12 cellular contexts compared by ENCODE assay signal in genomic region chr3:48247401-48247807, GRCh38. TPM values are rescaled to one million over a fixed set of nuclear protein-coding genes. Genes with fewer than 3 reads are reported as not detected.
DNase-seq lines count a peak whose midpoint lies in the region; ATAC-seq, FAIRE-seq and TF ChIP-seq lines count a peak whose summit lies in the region.
"Had no signal": no experiment of that assay in that cellular context is flagged by ENCODE, and none has a peak within 500 bp of the region (broad histone marks: within the 10 kb centered on the region; RNA-seq: fewer than 3 reads in every experiment).

No MANE protein-coding gene starts in this region.

- POLR2A ChIA-PET in activated CD4-positive, alpha-beta memory T cell treated with anti-CD3 and anti-CD28 coated beads for 36 hours (lab: Charles Lee): interaction anchor here (1.4 kb wide), 1 partner anchor 21 kb away, joined by 6 read pairs; no protein-coding TSS in a partner anchor

- peak overlapping the region; percentile 55 for H3K4me2 ChIP-seq in keratinocyte (ENCODE audit: control insufficient read depth, extremely low read depth, insufficient read depth, low read depth, low read length)

- no peak overlapping the region for H3K4me3 ChIP-seq in HFF-Myc (replicated peaks; ENCODE audit: low read depth, low read length)
- no peak overlapping the region for H3K4me3 ChIP-seq in keratinocyte (ENCODE audit: control insufficient read depth in 2 of 3, extremely low read depth in 1 of 3, insufficient read depth in 2 of 3, low read depth in 1 of 3, low read length in 3 of 3)
- H3K4me3 ChIP-seq: psoas muscle had no signal

- H3K4me3 Mint-ChIP-seq in activated CD4-positive, alpha-beta memory T cell treated with anti-CD3 and anti-CD28 coated beads for 36 hours: peak overlapping the region; percentile 27

- H3K36me3 Mint-ChIP-seq in activated CD4-positive, alpha-beta memory T cell treated with anti-CD3 and anti-CD28 coated beads for 36 hours: peaks cover 19% of the 10 kb centered on the region

- H3K9me3 ChIP-seq in keratinocyte (ENCODE audit: control insufficient read depth, low read depth, low read length): no peaks in the 10 kb centered on the region
- H3K9me3 ChIP-seq: psoas muscle had no signal

- H2AFZ ChIP-seq in keratinocyte (ENCODE audit: control insufficient read depth, low read length): peak overlapping the region; percentile 68

- H3K27me3 ChIP-seq in keratinocyte (ENCODE audit: control insufficient read depth, extremely low read depth, insufficient read depth, low read length): no peaks in the 10 kb centered on the region

- H3K9me3 Mint-ChIP-seq in activated CD4-positive, alpha-beta memory T cell treated with anti-CD3 and anti-CD28 coated beads for 36 hours: no peaks in the 10 kb centered on the region

- H3K36me3 ChIP-seq in keratinocyte (ENCODE audit: control insufficient read depth in 2 of 2, extremely low read depth in 1 of 2, insufficient read depth in 2 of 2, low read length in 2 of 2): peaks cover 3 to 15% of the 10 kb centered on the region in 2 experiments

- in situ Hi-C loops in GM13976 (cut with MboI; ENCODE audit: low sequenced_read_pairs, unreplicated experiment): no loop called here

- H3K4me1 Mint-ChIP-seq in activated CD4-positive, alpha-beta memory T cell treated with anti-CD3 and anti-CD28 coated beads for 36 hours (ENCODE audit: low read depth): peaks cover 36% of the 10 kb centered on the region

- CTCF ChIA-PET in activated CD4-positive, alpha-beta memory T cell treated with anti-CD3 and anti-CD28 coated beads for 36 hours (lab: Charles Lee): interaction anchor here (1.7 to 3.3 kb wide), 2 partner anchors 26 to 189 kb away, joined by 5 to 20 read pairs; no protein-coding TSS in a partner anchor

- no peaks in the 10 kb centered on the region for H3K9me1 ChIP-seq in keratinocyte (ENCODE audit: control insufficient read depth, extremely low read depth, insufficient read depth, low read length)

- H3K27me3 Mint-ChIP-seq in activated CD4-positive, alpha-beta memory T cell treated with anti-CD3 and anti-CD28 coated beads for 36 hours: no peaks in the 10 kb centered on the region

- peaks cover 23% of the 10 kb centered on the region for H3K4me1 ChIP-seq in keratinocyte (ENCODE audit: control insufficient read depth, extremely low read depth, insufficient read depth, low read length)
- H3K4me1 ChIP-seq: psoas muscle had no signal

- intact Hi-C loops in activated CD4-positive, alpha-beta memory T cell treated with anti-CD3 and anti-CD28 coated beads for 36 hours (cut with micrococcal nuclease): no loop called here

- FAIRE-seq in keratinocyte (lab: Jason Lieb, UNC): peak; percentile 55

- H3K9ac ChIP-seq in keratinocyte (ENCODE audit: control insufficient read depth, extremely low read depth, insufficient read depth, low read length): peak overlapping the region; percentile 43

- H4K20me1 ChIP-seq in keratinocyte (ENCODE audit: control insufficient read depth, extremely low read depth, insufficient read depth, low read length): no peaks in the 10 kb centered on the region

- peaks cover 40% of the 10 kb centered on the region for H3K79me2 ChIP-seq in keratinocyte (ENCODE audit: control insufficient read depth, insufficient read depth, low read length)

- peak overlapping the region; percentile 79 for H3K27ac ChIP-seq in keratinocyte (ENCODE audit: control insufficient read depth, insufficient read depth, low read length)
- H3K27ac ChIP-seq: psoas muscle had no signal

- peak; percentile 51 for DNase-seq in A172 (ENCODE audit: low spot score)
- DNase-seq in HFF-Myc (ENCODE audit: extremely low read depth, low read depth): peak; percentile 20
- peak; percentile 34 for DNase-seq in activated CD4-positive, alpha-beta memory T cell treated with anti-CD3 and anti-CD28 coated beads for 36 hours
- DNase-seq in keratinocyte (ENCODE audit: low read depth, low spot score): no peak
- no peak for DNase-seq in GM13976 (ENCODE audit: low spot score)
- DNase-seq in SIG-M5 (lab: John Stamatoyannopoulos, UW): no peak
- DNase-seq in T-helper 9 cell: no peak
- DNase-seq: activated gamma-delta T cell, DMS79 treated with DMSO at 0.1 percent for 48 hours, psoas muscle had no signal

- dilution Hi-C loops in keratinocyte (cut with MboI; ENCODE audit: extremely low pct_ligation_motif_present, low sequenced_read_pairs): no loop called here

- H3K27ac Mint-ChIP-seq in activated CD4-positive, alpha-beta memory T cell treated with anti-CD3 and anti-CD28 coated beads for 36 hours: peak overlapping the region; percentile 90

- no peak for ATAC-seq in GM18868 (IDR thresholded peaks at IDR 0.05; ENCODE audit: unreplicated experiment)
- ATAC-seq: psoas muscle had no signal

- no peak for TF ChIP-seq CTCF in HFF-Myc (IDR thresholded peaks at IDR 0.05; ENCODE audit: low read depth, low read length, missing control alignments)
- TF ChIP-seq CTCF in keratinocyte (optimal IDR thresholded peaks at IDR 0.05 in 1 of 3, IDR thresholded peaks at IDR 0.05 in 1 of 3, conservative IDR thresholded peaks at IDR 0.05 in 1 of 3; ENCODE audit: extremely low read depth in 1 of 3, insufficient read depth in 2 of 3, low read length in 3 of 3): no peak
- TF ChIP-seq CTCF in GM13976 (IDR thresholded peaks at IDR 0.05; ENCODE audit: borderline replicate concordance, control extremely low read depth, extremely low read depth, insufficient read depth, missing control alignments): no peak

RNA-seq across cellular contexts. Expression of gene ZNF589, which starts 6.5 kb away (rescaled TPM):
- total RNA-seq in A172 (2014; rRNA removed; shearing (Covaris generic)): 2.3 and 3.9 TPM in 2 replicates
- total RNA-seq in activated CD4-positive, alpha-beta memory T cell treated with anti-CD3 and anti-CD28 coated beads for 36 hours: 10 to 100 TPM; 28.0 to 31.4 TPM
- polyA plus RNA-seq in keratinocyte: 9.1 to 12.2 TPM (median 9.6 TPM) in 3 replicates
- 0.66 TPM for polyA plus RNA-seq in keratinocyte (2011; ENCODE audit: low read depth)
- polyA plus RNA-seq in keratinocyte (2011; cell fraction: cytosol; rRNA removed): 3.7 and 4.7 TPM in 2 replicates
- polyA plus RNA-seq in keratinocyte (2011; cell fraction: nucleus; rRNA removed): 24.5 and 29.1 TPM in 2 replicates
- 3.8 and 8.4 TPM in 2 replicates for polyA plus RNA-seq in keratinocyte (2012; ENCODE audit: low replicate concordance)
- polyA minus RNA-seq in keratinocyte: 4.5 to 13.7 TPM (median 4.7 TPM) in 3 replicates
- polyA minus RNA-seq in keratinocyte (2011; cell fraction: cytosol; rRNA and poly(A)+ RNA removed): 0.77 TPM
- 7.6 and 12.3 TPM in 2 replicates for polyA minus RNA-seq in keratinocyte (2011; cell fraction: nucleus; rRNA and poly(A)+ RNA removed)

RNA-seq across cellular contexts. Expression of gene CAMP, which starts 24.1 kb away (rescaled TPM):
- total RNA-seq in A172 (2014; rRNA removed; shearing (Covaris generic)): not detected in 2 replicates
- total RNA-seq in activated CD4-positive, alpha-beta memory T cell treated with anti-CD3 and anti-CD28 coated beads for 36 hours: not detected
- 0.37 to 0.95 TPM (median 0.66 TPM) in 3 replicates for polyA plus RNA-seq in keratinocyte
- polyA plus RNA-seq in keratinocyte (2011; ENCODE audit: low read depth): not detected
- polyA plus RNA-seq in keratinocyte (2011; cell fraction: cytosol; rRNA removed): 0.30 and 0.69 TPM in 2 replicates
- polyA plus RNA-seq in keratinocyte (2011; cell fraction: nucleus; rRNA removed): 0.37 TPM in 1 of 2 replicates, not detected in the other
- polyA plus RNA-seq in keratinocyte (2012; ENCODE audit: low replicate concordance): 0.66 and 0.71 TPM in 2 replicates
- 0.53 TPM in 1 of 3 replicates, not detected in the others for polyA minus RNA-seq in keratinocyte
- not detected for polyA minus RNA-seq in keratinocyte (2011; cell fraction: cytosol; rRNA and poly(A)+ RNA removed)
- not detected in 2 replicates for polyA minus RNA-seq in keratinocyte (2011; cell fraction: nucleus; rRNA and poly(A)+ RNA removed)
- total RNA-seq: glomerular endothelial cell had no signal

RNA-seq across cellular contexts. Expression of gene NME6, which starts 53.8 kb away (rescaled TPM):
- 10.9 and 11.9 TPM in 2 replicates for total RNA-seq in A172 (2014; rRNA removed; shearing (Covaris generic))
- total RNA-seq in activated CD4-positive, alpha-beta memory T cell treated with anti-CD3 and anti-CD28 coated beads for 36 hours: 10 to 100 TPM; 24.7 to 31.4 TPM
- 22.1 to 38.0 TPM (median 22.4 TPM) in 3 replicates for polyA plus RNA-seq in keratinocyte
- 8.7 TPM for polyA plus RNA-seq in keratinocyte (2011; ENCODE audit: low read depth)
- polyA plus RNA-seq in keratinocyte (2011; cell fraction: cytosol; rRNA removed): 22.2 and 25.3 TPM in 2 replicates
- 16.7 and 18.6 TPM in 2 replicates for polyA plus RNA-seq in keratinocyte (2011; cell fraction: nucleus; rRNA removed)
- polyA plus RNA-seq in keratinocyte (2012; ENCODE audit: low replicate concordance): 9.5 and 20.7 TPM in 2 replicates
- polyA minus RNA-seq in keratinocyte: 21.5 to 27.8 TPM (median 27.5 TPM) in 3 replicates
- 11.5 TPM for polyA minus RNA-seq in keratinocyte (2011; cell fraction: cytosol; rRNA and poly(A)+ RNA removed)
- 7.1 and 9.7 TPM in 2 replicates for polyA minus RNA-seq in keratinocyte (2011; cell fraction: nucleus; rRNA and poly(A)+ RNA removed)

RNA-seq across cellular contexts. Expression of gene CDC25A, which starts 59.2 kb away (rescaled TPM):
- 21.1 and 33.6 TPM in 2 replicates for total RNA-seq in A172 (2014; rRNA removed; shearing (Covaris generic))
- 10 to 100 TPM; 33.7 to 36.8 TPM for total RNA-seq in activated CD4-positive, alpha-beta memory T cell treated with anti-CD3 and anti-CD28 coated beads for 36 hours
- 1.7 to 6.2 TPM (median 5.5 TPM) in 3 replicates for polyA plus RNA-seq in keratinocyte
- polyA plus RNA-seq in keratinocyte (2011; ENCODE audit: low read depth): 0.25 TPM
- 1.9 and 2.5 TPM in 2 replicates for polyA plus RNA-seq in keratinocyte (2011; cell fraction: cytosol; rRNA removed)
- polyA plus RNA-seq in keratinocyte (2011; cell fraction: nucleus; rRNA removed): 1.6 and 2.5 TPM in 2 replicates
- polyA plus RNA-seq in keratinocyte (2012; ENCODE audit: low replicate concordance): 0.37 and 7.6 TPM in 2 replicates
- polyA minus RNA-seq in keratinocyte: 4.0 to 5.6 TPM (median 5.2 TPM) in 3 replicates
- 9.4 TPM for polyA minus RNA-seq in keratinocyte (2011; cell fraction: cytosol; rRNA and poly(A)+ RNA removed)
- 1.2 and 1.6 TPM in 2 replicates for polyA minus RNA-seq in keratinocyte (2011; cell fraction: nucleus; rRNA and poly(A)+ RNA removed)

Comparison
In these comparisons a context has a peak if more than half of its experiments do, and no peak if none do; other contexts are left out.
1. DNase-seq: peak in A172 (single experiment), HFF-Myc (single experiment) and activated CD4-positive, alpha-beta memory T cell treated with anti-CD3 and anti-CD28 coated beads for 36 hours (single experiment); none in keratinocyte (single experiment), GM13976 (single experiment), SIG-M5 (single experiment) and T-helper 9 cell (single experiment).